In the genomic region with DNA sequence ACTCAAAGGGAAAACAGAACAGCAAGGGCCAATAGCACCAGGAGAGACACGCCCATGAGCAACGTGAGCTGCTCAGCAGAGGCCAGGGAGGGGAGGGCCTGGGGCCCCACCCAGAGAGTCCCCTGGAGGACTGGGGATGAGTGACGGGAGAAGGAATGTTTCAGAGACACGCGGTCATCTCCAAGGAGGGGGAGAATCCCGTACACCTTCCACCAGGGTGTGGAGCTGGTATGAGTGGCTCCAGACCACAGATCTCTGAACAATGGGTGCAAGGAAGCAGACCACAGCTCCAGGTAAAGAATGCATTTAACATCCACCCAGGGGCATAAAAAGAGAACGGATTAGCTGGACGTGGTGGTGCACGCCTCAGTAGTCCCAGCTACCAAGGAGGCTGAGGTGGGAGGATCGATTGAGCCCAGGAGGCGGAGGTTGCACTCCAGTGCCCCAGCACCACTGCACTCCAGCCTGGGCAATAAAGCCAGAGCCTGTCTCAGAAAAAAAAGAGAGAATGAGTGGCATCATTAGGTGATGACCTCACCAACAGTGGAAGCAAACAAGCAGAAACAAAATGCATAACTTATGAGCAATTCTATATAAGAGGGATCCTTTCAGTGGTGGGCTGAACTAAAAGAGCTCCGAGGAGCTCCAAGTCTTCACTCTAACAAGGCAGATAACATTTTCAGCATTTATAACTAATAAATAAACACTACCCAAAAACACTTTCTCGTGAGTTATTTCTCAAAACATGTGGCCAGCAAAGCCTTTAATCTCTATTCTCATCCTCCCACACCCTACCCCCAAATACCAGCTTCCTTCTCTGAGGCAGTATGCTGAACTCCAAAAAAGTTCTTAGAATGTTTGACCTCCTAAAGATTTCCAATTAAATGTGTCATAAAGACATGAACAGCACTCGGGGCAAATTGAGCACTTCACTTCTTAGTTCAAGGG, we compare ENCODE assay signal across 9 cellular contexts. TPM values are rescaled to one million over a fixed set of nuclear protein-coding genes. Genes with fewer than 3 reads are reported as not detected.
DNase-seq lines count a peak whose midpoint lies in the region; ATAC-seq and TF ChIP-seq lines count a peak whose summit lies in the region.
"Had no signal": no experiment of that assay in that cellular context is flagged by ENCODE, and none has a peak within 500 bp of the region (broad histone marks: within the 10 kb centered on the region; RNA-seq: fewer than 3 reads in every experiment).

No MANE protein-coding gene starts in this region.

- peak overlapping the region; percentile 38 for H3K27ac ChIP-seq in PC-9

- peaks cover 28% of the 10 kb centered on the region; the same call in 1 of the 2 replicates for H3F3A ChIP-seq in PC-9 (ENCODE audit: insufficient read depth, low read depth)

- peaks cover 2% of the 10 kb centered on the region; the same call in 1 of the 2 replicates for H3K36me3 ChIP-seq in Caco-2 (ENCODE audit: control insufficient read depth, insufficient read depth, low read length)
- peaks cover 4% of the 10 kb centered on the region; the same call in 1 of the 2 replicates for H3K36me3 ChIP-seq in PC-9 (ENCODE audit: low read depth)

- peaks cover 50% of the 10 kb centered on the region for H3K36me3 Mint-ChIP-seq in Caco-2 (ENCODE audit: insufficient read depth, unreplicated experiment)
- peaks cover 6% of the 10 kb centered on the region for H3K36me3 Mint-ChIP-seq in osteocyte (ENCODE audit: unreplicated experiment)

- H3K27me3 Mint-ChIP-seq in Caco-2 (ENCODE audit: insufficient read depth, unreplicated experiment) (no peaks in the 10 kb centered on the region), osteocyte (ENCODE audit: unreplicated experiment) (no peaks in the 10 kb centered on the region)

- no peaks in the 10 kb centered on the region for H3K9me3 ChIP-seq in Caco-2
- H3K9me3 ChIP-seq in PC-9 (ENCODE audit: insufficient read depth, low read depth): no peaks in the 10 kb centered on the region

- CTCF ChIA-PET in Caco-2 (lab: Charles Lee) (interaction anchor here (0.5 to 1.6 kb wide), 7 partner anchors 13 to 1691 kb away, joined by 3 to 8 read pairs (median 4); partner anchors contain the start of gene PSAP), PC-9 (lab: Charles Lee) (interaction anchor here (0.6 to 1.0 kb wide), 4 partner anchors 21 to 144 kb away, joined by 3 read pairs; partner anchors contain the start of gene VSIR)

- H3K4me1 Mint-ChIP-seq in Caco-2 (ENCODE audit: low read depth, unreplicated experiment) (peaks cover 62% of the 10 kb centered on the region), osteocyte (ENCODE audit: unreplicated experiment) (peaks cover 68% of the 10 kb centered on the region)

- peak overlapping the region; percentile 46 for H3K27ac Mint-ChIP-seq in Caco-2 (ENCODE audit: unreplicated experiment)
- peak overlapping the region; percentile 92 for H3K27ac Mint-ChIP-seq in osteocyte (ENCODE audit: unreplicated experiment)

- H3K4me3 Mint-ChIP-seq in Caco-2 (ENCODE audit: unreplicated experiment) (peak overlapping the region; percentile 13), osteocyte (ENCODE audit: unreplicated experiment) (peak overlapping the region; percentile 39)

- H3K4me2 ChIP-seq in PC-9: peak overlapping the region; percentile 44

- DNase-seq in Caco-2 (no peak), PC-9 (peak; percentile 77 to 87), osteocyte (ENCODE audit: extremely low spot score, unreplicated experiment) (no peak), NCI-H2227 treated with DMSO at 0.1 percent for 48 hours (lab: John Stamatoyannopoulos, UW) (no peak), NCI-H446 treated with DMSO at 0.1 percent for 48 hours (lab: John Stamatoyannopoulos, UW) (no peak)
- DNase-seq in central memory CD4-positive, alpha-beta T cell: no peak
- DNase-seq in activated effector memory CD4-positive, alpha-beta T cell treated with anti-CD3 and anti-CD28 coated beads, Interleukin-2, amount 50 U/mL, for 16 hours: no peak
- DNase-seq: NCI-H2171 treated with DMSO at 0.1 percent for 48 hours had no signal

- H3K79me2 ChIP-seq in PC-9 (ENCODE audit: low read depth): peaks cover 97% of the 10 kb centered on the region

- H4K20me1 ChIP-seq in PC-9 (ENCODE audit: insufficient read depth): peaks cover 87% of the 10 kb centered on the region

- ATAC-seq in esophagus mucosa: peak; percentile 69

- peaks cover 81% of the 10 kb centered on the region for H3K4me1 ChIP-seq in Caco-2
- H3K4me1 ChIP-seq in PC-9 (replicated peaks; ENCODE audit: insufficient read depth): peaks cover 57% of the 10 kb centered on the region

- intact Hi-C loops in Caco-2 (cut with micrococcal nuclease; ENCODE audit: unreplicated experiment): no loop called here
- intact Hi-C loops in PC-9 (cut with micrococcal nuclease; ENCODE audit: unreplicated experiment): loop anchor here (1.0 to 10.0 kb wide), 4 partner anchors 13 to 209 kb away; partner anchors contain the start of genes CHST3 and PSAP

- H3K4me3 ChIP-seq in Caco-2 (ENCODE audit: low read depth, low read length): no peak overlapping the region
- H3K4me3 ChIP-seq in PC-9: no peak overlapping the region

- BruUV-seq in Caco-2 (replicated peaks; lab: Mats Ljungman, UMichigan) (no TSS peak), PC-9 (replicated peaks; lab: Mats Ljungman, UMichigan) (no TSS peak)

- no peaks in the 10 kb centered on the region for H3K27me3 ChIP-seq in Caco-2 (replicated peaks; ENCODE audit: control insufficient read depth, insufficient read depth, low read length)
- no peaks in the 10 kb centered on the region for H3K27me3 ChIP-seq in PC-9 (ENCODE audit: insufficient read depth, low read depth)

- no peaks in the 10 kb centered on the region for H3K9me2 ChIP-seq in PC-9 (ENCODE audit: insufficient read depth)

- H2AFZ ChIP-seq in PC-9: no peak overlapping the region

- TF ChIP-seq CTCF in Caco-2 (IDR thresholded peaks at IDR 0.05; ENCODE audit: insufficient read depth in 1 of 2, low read depth in 1 of 2, low read length in 1 of 2, severe bottlenecking in 1 of 2, unreplicated experiment in 1 of 2) (no peak), PC-9 (conservative IDR thresholded peaks at IDR 0.05) (no peak), osteocyte (IDR thresholded peaks at IDR 0.05) (no peak)

- POLR2A ChIA-PET in Caco-2 (lab: Charles Lee) (interaction anchor here (0.6 to 1.5 kb wide), 3 partner anchors 12 to 1783 kb away, joined by 3 to 4 read pairs (median 4); partner anchors contain the start of gene PSAP), PC-9 (lab: Charles Lee; ENCODE audit: unreplicated experiment) (interaction anchor here (0.5 to 1.3 kb wide), 6 partner anchors 10 to 498 kb away, joined by 3 to 16 read pairs (median 6); no protein-coding TSS in a partner anchor)

- H3K9me3 Mint-ChIP-seq in Caco-2 (ENCODE audit: unreplicated experiment) (no peaks in the 10 kb centered on the region), osteocyte (ENCODE audit: unreplicated experiment) (no peaks in the 10 kb centered on the region)

RNA-seq across cellular contexts. Expression of gene PSAP, which starts 12.5 kb away (rescaled TPM):
- total RNA-seq in Caco-2 (2022) (1,227 and 1,316 TPM in 2 replicates), PC-9 (2021) (683 and 1,027 TPM in 2 replicates), esophagus mucosa (376 TPM), osteocyte (1,262 and 1,314 TPM in 2 replicates)

Comparison
In these comparisons a context has a peak if more than half of its experiments do, and no peak if none do; other contexts are left out.
1. DNase-seq: peak in PC-9 (2 of 2); none in Caco-2 (0 of 2), osteocyte (single experiment), NCI-H2227 treated with DMSO at 0.1 percent for 48 hours (single experiment), central memory CD4-positive, alpha-beta T cell (single experiment), activated effector memory CD4-positive, alpha-beta T cell treated with anti-CD3 and anti-CD28 coated beads, Interleukin-2, amount 50 U/mL, for 16 hours (single experiment) and NCI-H446 treated with DMSO at 0.1 percent for 48 hours (single experiment).